Comparison of ENCODE assay signal across 22 cellular contexts in genomic region chr2:219396863-219397457, GRCh38. TPM values are rescaled to one million over a fixed set of nuclear protein-coding genes. Genes with fewer than 3 reads are reported as not detected.
DNase-seq lines count a peak whose midpoint lies in the region; ATAC-seq and TF ChIP-seq lines count a peak whose summit lies in the region.
"Had no signal": no experiment of that assay in that cellular context is flagged by ENCODE, and none has a peak within 500 bp of the region (broad histone marks: within the 10 kb centered on the region; RNA-seq: fewer than 3 reads in every experiment).

No MANE protein-coding gene starts in this region.

- no peak for DNase-seq in stimulated activated naive CD8-positive, alpha-beta T cell treated with anti-CD3 and anti-CD28 coated beads, Interleukin-15, Interleukin-2, amounts not matched to agents 100 U/mL and 50 U/mL, for 24 hours
- DNase-seq in stimulated activated naive CD8-positive, alpha-beta T cell treated with anti-CD3 and anti-CD28 coated beads, Interleukin-15, amount 100 ng/mL, for 72 hours: no peak
- DNase-seq in NOMO-1 treated with DMSO at 0.1 percent for 48 hours (lab: John Stamatoyannopoulos, UW; ENCODE audit: unreplicated experiment) (peak; percentile 52), islet precursor cell (peak; percentile 11), testis (no peak), occipital lobe (lab: John Stamatoyannopoulos, UW) (no peak)
- no peak for DNase-seq in stimulated activated naive CD4-positive, alpha-beta T cell treated with Interleukin-2 at 50 U/mL for 16 hours (lab: John Stamatoyannopoulos, UW)
- DNase-seq: activated CD4-positive, alpha-beta T cell treated with anti-CD3 and anti-CD28 coated beads for 48 hours; GF-D8; Karpas-422; left lung; mucosa of descending colon; NCI-H1417; RPMI8226; stimulated activated naive B cell treated with anti-CD40 and anti-IgM and Interleukin-4, amounts not matched to agents 10 μg/mL and 1 μg/mL and 100 μg/mL, for 72 hours; upper lobe of left lung had no signal

- no peak for TF ChIP-seq CTCF in testis (IDR thresholded peaks at IDR 0.05)

- no peaks in the 10 kb centered on the region for H3K9me3 Mint-ChIP-seq in stimulated activated naive CD8-positive, alpha-beta T cell treated with anti-CD3 and anti-CD28 coated beads, Interleukin-15, amount 100 ng/mL, for 72 hours
- H3K9me3 Mint-ChIP-seq: stimulated activated naive B cell treated with anti-CD40 and anti-IgM and Interleukin-4, amounts not matched to agents 10 μg/mL and 1 μg/mL and 100 μg/mL, for 72 hours had no signal

- no peaks in the 10 kb centered on the region for H3K27me3 ChIP-seq in testis
- H3K27me3 ChIP-seq: breast epithelium, left lung, right atrium auricular region, upper lobe of left lung had no signal

- H3K4me1 ChIP-seq in testis: peaks cover 3% of the 10 kb centered on the region
- H3K4me1 ChIP-seq: breast epithelium, left lung, right atrium auricular region had no signal

- H3K27ac Mint-ChIP-seq in stimulated activated naive CD8-positive, alpha-beta T cell treated with anti-CD3 and anti-CD28 coated beads, Interleukin-15, amount 100 ng/mL, for 72 hours: peak overlapping the region in 1 of 2 donors; percentile 58
- H3K27ac Mint-ChIP-seq: stimulated activated naive B cell treated with anti-CD40 and anti-IgM and Interleukin-4, amounts not matched to agents 10 μg/mL and 1 μg/mL and 100 μg/mL, for 72 hours had no signal

- H3K27me3 Mint-ChIP-seq in stimulated activated naive CD8-positive, alpha-beta T cell treated with anti-CD3 and anti-CD28 coated beads, Interleukin-15, amount 100 ng/mL, for 72 hours: no peaks in the 10 kb centered on the region

- no peak for TF ChIP-seq POLR2A in testis (IDR thresholded peaks at IDR 0.05)

- H3K4me1 Mint-ChIP-seq in stimulated activated naive CD8-positive, alpha-beta T cell treated with anti-CD3 and anti-CD28 coated beads, Interleukin-15, amount 100 ng/mL, for 72 hours: peaks cover 8% of the 10 kb centered on the region
- H3K4me1 Mint-ChIP-seq: stimulated activated naive B cell treated with anti-CD40 and anti-IgM and Interleukin-4, amounts not matched to agents 10 μg/mL and 1 μg/mL and 100 μg/mL, for 72 hours had no signal

- H3K36me3 ChIP-seq in testis (ENCODE audit: low read depth, missing control alignments): no peaks in the 10 kb centered on the region
- H3K36me3 ChIP-seq: breast epithelium, left lung, right atrium auricular region, upper lobe of left lung had no signal

- intact Hi-C loops in testis (cut with DNase I; ENCODE audit: low total_unique reads): no loop called here

- peak; percentile 23 for ATAC-seq in stimulated activated naive CD8-positive, alpha-beta T cell treated with anti-CD3 and anti-CD28 coated beads, Interleukin-15, Interleukin-2, amounts not matched to agents 100 U/mL and 50 U/mL, for 24 hours
- ATAC-seq in stimulated activated naive CD8-positive, alpha-beta T cell treated with anti-CD3 and anti-CD28 coated beads, Interleukin-15, amount 100 ng/mL, for 72 hours: no peak
- ATAC-seq in HG02798 (IDR thresholded peaks at IDR 0.05; ENCODE audit: poor library complexity, unreplicated experiment): no peak
- ATAC-seq: esophagus mucosa; GM12878; left lung; mucosa of descending colon; SK-N-SH treated with all-trans-retinoic acid at 6 μM for 48 hours; stimulated activated naive B cell treated with anti-CD40 and anti-IgM and Interleukin-4, amounts not matched to agents 10 μg/mL and 1 μg/mL and 100 μg/mL, for 72 hours had no signal

- 62 to 70% methylated on average over 6 of the region's 6 CpGs for whole genome bisulfite sequencing in testis, 2 donors

- H3K4me3 ChIP-seq in testis: no peak overlapping the region
- H3K4me3 ChIP-seq: breast epithelium, GM12878, left lung, mucosa of descending colon, right atrium auricular region, upper lobe of left lung had no signal

- H3K9me3 ChIP-seq in testis: no peaks in the 10 kb centered on the region
- H3K9me3 ChIP-seq: breast epithelium, left lung, mucosa of descending colon, right atrium auricular region, upper lobe of left lung had no signal

- no peak overlapping the region for H3K4me3 Mint-ChIP-seq in stimulated activated naive CD8-positive, alpha-beta T cell treated with anti-CD3 and anti-CD28 coated beads, Interleukin-15, amount 100 ng/mL, for 72 hours
- H3K4me3 Mint-ChIP-seq: stimulated activated naive B cell treated with anti-CD40 and anti-IgM and Interleukin-4, amounts not matched to agents 10 μg/mL and 1 μg/mL and 100 μg/mL, for 72 hours had no signal

- no peak overlapping the region for H3K27ac ChIP-seq in testis
- H3K27ac ChIP-seq: breast epithelium, left lung, right atrium auricular region, upper lobe of left lung had no signal

RNA-seq across cellular contexts. Expression of gene DNPEP, which starts 9.2 kb away (rescaled TPM):
- total RNA-seq in testis (10 to 100 TPM; 84.8 to 90.2 TPM), occipital lobe (17.5 TPM)
- polyA plus RNA-seq in testis (ENCODE audit: insufficient read depth, low read depth, low replicate concordance): 145 TPM

RNA-seq across cellular contexts. Expression of gene DES, which starts 21.2 kb away (rescaled TPM):
- total RNA-seq in testis: 10 to 100 TPM; 17.6 to 33.3 TPM
- 199 TPM for polyA plus RNA-seq in testis (ENCODE audit: insufficient read depth, low read depth, low replicate concordance)
- 2.3 TPM for total RNA-seq in occipital lobe
- polyA plus RNA-seq: GM12878 had no signal

RNA-seq across cellular contexts. Expression of gene SPEG, which starts 37.7 kb away (rescaled TPM):
- total RNA-seq in testis (10 to 100 TPM; 23.0 to 24.3 TPM), occipital lobe (14.2 TPM)
- 16.0 TPM for polyA plus RNA-seq in testis (ENCODE audit: insufficient read depth, low read depth, low replicate concordance)

Comparison
In these comparisons a context has a peak if more than half of its experiments do, and no peak if none do; other contexts are left out.
1. DNase-seq: peak in NOMO-1 treated with DMSO at 0.1 percent for 48 hours (single experiment) and islet precursor cell (single experiment); none in stimulated activated naive CD8-positive, alpha-beta T cell treated with anti-CD3 and anti-CD28 coated beads, Interleukin-15, Interleukin-2, amounts not matched to agents 100 U/mL and 50 U/mL, for 24 hours (single experiment), stimulated activated naive CD8-positive, alpha-beta T cell treated with anti-CD3 and anti-CD28 coated beads, Interleukin-15, amount 100 ng/mL, for 72 hours (0 of 2), testis (single experiment), stimulated activated naive CD4-positive, alpha-beta T cell treated with Interleukin-2 at 50 U/mL for 16 hours (single experiment) and occipital lobe (single experiment).